ENCODE assay signal across 1 cellular context in the genomic region with DNA sequence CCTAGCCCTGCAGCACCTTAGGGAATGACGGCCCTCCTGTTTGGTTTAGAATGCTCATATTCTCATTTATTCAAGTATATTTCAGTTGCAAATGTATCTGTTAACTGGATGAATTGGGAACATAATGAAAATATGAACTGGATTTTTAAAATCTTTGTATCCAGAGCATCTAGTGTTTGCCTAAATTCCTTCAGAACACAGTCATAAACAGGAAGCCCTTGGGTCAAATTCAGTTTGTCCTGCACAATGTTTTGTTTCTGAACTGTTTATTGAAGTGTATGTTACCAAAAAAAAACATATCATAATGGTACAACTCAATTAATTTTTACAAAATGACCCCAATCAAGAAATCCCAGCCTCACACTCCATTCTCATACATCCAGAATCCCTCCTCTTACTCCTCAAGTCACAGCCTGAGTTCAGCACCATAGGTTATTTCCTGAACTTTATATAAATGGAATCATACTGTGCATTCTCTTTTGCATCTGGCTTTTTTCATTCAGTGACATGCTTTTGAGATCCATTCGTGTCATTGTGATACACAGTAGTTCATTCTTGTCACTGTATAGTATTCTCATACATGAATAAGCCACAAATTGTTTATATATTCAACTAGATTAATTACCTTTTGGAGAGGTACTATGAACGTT.
A peak's percentile ranks its signal among the peaks of the same experiment; 100 is the strongest.
TF ChIP-seq lines count a peak whose summit lies in the region.

No MANE protein-coding gene starts in this region.

TF ChIP-seq in SK-N-SH, 30 proteins besides CTCF, POLR2A, EP300 and RAD21 (continued from another document):
- TF ChIP-seq, protein P1, sequence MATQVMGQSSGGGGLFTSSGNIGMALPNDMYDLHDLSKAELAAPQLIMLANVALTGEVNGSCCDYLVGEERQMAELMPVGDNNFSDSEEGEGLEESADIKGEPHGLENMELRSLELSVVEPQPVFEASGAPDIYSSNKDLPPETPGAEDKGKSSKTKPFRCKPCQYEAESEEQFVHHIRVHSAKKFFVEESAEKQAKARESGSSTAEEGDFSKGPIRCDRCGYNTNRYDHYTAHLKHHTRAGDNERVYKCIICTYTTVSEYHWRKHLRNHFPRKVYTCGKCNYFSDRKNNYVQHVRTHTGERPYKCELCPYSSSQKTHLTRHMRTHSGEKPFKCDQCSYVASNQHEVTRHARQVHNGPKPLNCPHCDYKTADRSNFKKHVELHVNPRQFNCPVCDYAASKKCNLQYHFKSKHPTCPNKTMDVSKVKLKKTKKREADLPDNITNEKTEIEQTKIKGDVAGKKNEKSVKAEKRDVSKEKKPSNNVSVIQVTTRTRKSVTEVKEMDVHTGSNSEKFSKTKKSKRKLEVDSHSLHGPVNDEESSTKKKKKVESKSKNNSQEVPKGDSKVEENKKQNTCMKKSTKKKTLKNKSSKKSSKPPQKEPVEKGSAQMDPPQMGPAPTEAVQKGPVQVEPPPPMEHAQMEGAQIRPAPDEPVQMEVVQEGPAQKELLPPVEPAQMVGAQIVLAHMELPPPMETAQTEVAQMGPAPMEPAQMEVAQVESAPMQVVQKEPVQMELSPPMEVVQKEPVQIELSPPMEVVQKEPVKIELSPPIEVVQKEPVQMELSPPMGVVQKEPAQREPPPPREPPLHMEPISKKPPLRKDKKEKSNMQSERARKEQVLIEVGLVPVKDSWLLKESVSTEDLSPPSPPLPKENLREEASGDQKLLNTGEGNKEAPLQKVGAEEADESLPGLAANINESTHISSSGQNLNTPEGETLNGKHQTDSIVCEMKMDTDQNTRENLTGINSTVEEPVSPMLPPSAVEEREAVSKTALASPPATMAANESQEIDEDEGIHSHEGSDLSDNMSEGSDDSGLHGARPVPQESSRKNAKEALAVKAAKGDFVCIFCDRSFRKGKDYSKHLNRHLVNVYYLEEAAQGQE (IDR thresholded peaks at IDR 0.05; ENCODE audit: low read depth, low read length), result no peak
- TF ChIP-seq RXRA (IDR thresholded peaks at IDR 0.05; ENCODE audit: borderline replicate concordance, low read depth), result 0 out of 2 replicates have a peak, but pooled peaks have one; percentile 17
- TF ChIP-seq, protein P2, sequence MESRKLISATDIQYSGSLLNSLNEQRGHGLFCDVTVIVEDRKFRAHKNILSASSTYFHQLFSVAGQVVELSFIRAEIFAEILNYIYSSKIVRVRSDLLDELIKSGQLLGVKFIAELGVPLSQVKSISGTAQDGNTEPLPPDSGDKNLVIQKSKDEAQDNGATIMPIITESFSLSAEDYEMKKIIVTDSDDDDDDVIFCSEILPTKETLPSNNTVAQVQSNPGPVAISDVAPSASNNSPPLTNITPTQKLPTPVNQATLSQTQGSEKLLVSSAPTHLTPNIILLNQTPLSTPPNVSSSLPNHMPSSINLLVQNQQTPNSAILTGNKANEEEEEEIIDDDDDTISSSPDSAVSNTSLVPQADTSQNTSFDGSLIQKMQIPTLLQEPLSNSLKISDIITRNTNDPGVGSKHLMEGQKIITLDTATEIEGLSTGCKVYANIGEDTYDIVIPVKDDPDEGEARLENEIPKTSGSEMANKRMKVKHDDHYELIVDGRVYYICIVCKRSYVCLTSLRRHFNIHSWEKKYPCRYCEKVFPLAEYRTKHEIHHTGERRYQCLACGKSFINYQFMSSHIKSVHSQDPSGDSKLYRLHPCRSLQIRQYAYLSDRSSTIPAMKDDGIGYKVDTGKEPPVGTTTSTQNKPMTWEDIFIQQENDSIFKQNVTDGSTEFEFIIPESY (IDR thresholded peaks at IDR 0.05; ENCODE audit: borderline replicate concordance, low read depth), result no peak
- no peak for TF ChIP-seq GABPA (IDR thresholded peaks at IDR 0.05; ENCODE audit: low read depth)
- TF ChIP-seq MXI1 (IDR thresholded peaks at IDR 0.05; ENCODE audit: low read depth, low read length), result no peak
- TF ChIP-seq MEF2A (IDR thresholded peaks at IDR 0.05; ENCODE audit: borderline replicate concordance, low read depth), result no peak
- no peak for TF ChIP-seq GATA2 (CRISPR knock-in tag; IDR thresholded peaks at IDR 0.05)
- TF ChIP-seq, protein P3, sequence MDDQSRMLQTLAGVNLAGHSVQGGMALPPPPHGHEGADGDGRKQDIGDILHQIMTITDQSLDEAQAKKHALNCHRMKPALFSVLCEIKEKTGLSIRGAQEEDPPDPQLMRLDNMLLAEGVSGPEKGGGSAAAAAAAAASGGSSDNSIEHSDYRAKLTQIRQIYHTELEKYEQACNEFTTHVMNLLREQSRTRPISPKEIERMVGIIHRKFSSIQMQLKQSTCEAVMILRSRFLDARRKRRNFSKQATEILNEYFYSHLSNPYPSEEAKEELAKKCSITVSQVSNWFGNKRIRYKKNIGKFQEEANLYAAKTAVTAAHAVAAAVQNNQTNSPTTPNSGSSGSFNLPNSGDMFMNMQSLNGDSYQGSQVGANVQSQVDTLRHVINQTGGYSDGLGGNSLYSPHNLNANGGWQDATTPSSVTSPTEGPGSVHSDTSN (IDR thresholded peaks at IDR 0.05), result 0 out of 2 replicates have a peak, but pooled peaks have one; percentile 8
- TF ChIP-seq, protein P4, sequence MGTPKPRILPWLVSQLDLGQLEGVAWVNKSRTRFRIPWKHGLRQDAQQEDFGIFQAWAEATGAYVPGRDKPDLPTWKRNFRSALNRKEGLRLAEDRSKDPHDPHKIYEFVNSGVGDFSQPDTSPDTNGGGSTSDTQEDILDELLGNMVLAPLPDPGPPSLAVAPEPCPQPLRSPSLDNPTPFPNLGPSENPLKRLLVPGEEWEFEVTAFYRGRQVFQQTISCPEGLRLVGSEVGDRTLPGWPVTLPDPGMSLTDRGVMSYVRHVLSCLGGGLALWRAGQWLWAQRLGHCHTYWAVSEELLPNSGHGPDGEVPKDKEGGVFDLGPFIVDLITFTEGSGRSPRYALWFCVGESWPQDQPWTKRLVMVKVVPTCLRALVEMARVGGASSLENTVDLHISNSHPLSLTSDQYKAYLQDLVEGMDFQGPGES (IDR thresholded peaks at IDR 0.05; ENCODE audit: low read depth, low read length), result no peak
- TF ChIP-seq, protein P5, sequence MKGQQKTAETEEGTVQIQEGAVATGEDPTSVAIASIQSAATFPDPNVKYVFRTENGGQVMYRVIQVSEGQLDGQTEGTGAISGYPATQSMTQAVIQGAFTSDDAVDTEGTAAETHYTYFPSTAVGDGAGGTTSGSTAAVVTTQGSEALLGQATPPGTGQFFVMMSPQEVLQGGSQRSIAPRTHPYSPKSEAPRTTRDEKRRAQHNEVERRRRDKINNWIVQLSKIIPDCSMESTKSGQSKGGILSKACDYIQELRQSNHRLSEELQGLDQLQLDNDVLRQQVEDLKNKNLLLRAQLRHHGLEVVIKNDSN (IDR thresholded peaks at IDR 0.05; ENCODE audit: borderline replicate concordance, low read depth), result no peak
- TF ChIP-seq TCF12 (IDR thresholded peaks at IDR 0.05), result peak; percentile 69
- TF ChIP-seq JUND (IDR thresholded peaks at IDR 0.05), result 0 out of 2 replicates have a peak, but pooled peaks have one; percentile 11
- no peak for TF ChIP-seq TEAD4 (IDR thresholded peaks at IDR 0.05; ENCODE audit: borderline replicate concordance, insufficient read depth)
- no peak for TF ChIP-seq RCOR1 (IDR thresholded peaks at IDR 0.05; ENCODE audit: low read length)
- TF ChIP-seq RFX5 (IDR thresholded peaks at IDR 0.05; ENCODE audit: low read length), result no peak
- TF ChIP-seq EZH2phosphoT487 (IDR thresholded peaks at IDR 0.05; ENCODE audit: borderline replicate concordance, low read depth), result no peak
- no peak for TF ChIP-seq TAF1 (IDR thresholded peaks at IDR 0.05; ENCODE audit: borderline replicate concordance, low read depth, low read length)
- no peak for TF ChIP-seq FOXJ3 (CRISPR knock-in tag; IDR thresholded peaks at IDR 0.05)
- no peak for TF ChIP-seq FOSL2 (IDR thresholded peaks at IDR 0.05; ENCODE audit: borderline replicate concordance, low read depth)
- TF ChIP-seq FOXM1 (IDR thresholded peaks at IDR 0.05; ENCODE audit: low read depth), result no peak
- no peak for TF ChIP-seq ELF1 (IDR thresholded peaks at IDR 0.05)
- no peak for TF ChIP-seq YY1 (IDR thresholded peaks at IDR 0.05; ENCODE audit: low read depth)
- TF ChIP-seq POLR2AphosphoS5 (IDR thresholded peaks at IDR 0.05; ENCODE audit: low read depth, low read length), result no peak
- TF ChIP-seq SIN3A (IDR thresholded peaks at IDR 0.05; ENCODE audit: borderline replicate concordance, low read depth, low read length), result no peak
